Comparison of ENCODE assay signal across 10 cellular contexts in genomic region chr2:20584637-20585321, GRCh38.
DNase-seq lines count a peak whose midpoint lies in the region; ATAC-seq and TF ChIP-seq lines count a peak whose summit lies in the region.
"Had no signal": no experiment of that assay in that cellular context is flagged by ENCODE, and none has a peak within 500 bp of the region (broad histone marks: within the 10 kb centered on the region; RNA-seq: fewer than 3 reads in every experiment).

No MANE protein-coding gene starts in this region.

- CTCF ChIA-PET in activated CD4-positive, alpha-beta memory T cell treated with anti-CD3 and anti-CD28 coated beads, Interleukin-2, amount 10 ng/mL, durations not matched to agents 7 days and 5 days (lab: Charles Lee) = no interaction called here

- H3K4me1 Mint-ChIP-seq in activated naive CD8-positive, alpha-beta T cell treated with anti-CD3 and anti-CD28 coated beads, Interleukin-2, amount 50 U/mL, for 24 hours = peaks cover 8% of the 10 kb centered on the region
- H3K4me1 Mint-ChIP-seq in activated naive CD8-positive, alpha-beta T cell treated with anti-CD3 and anti-CD28 coated beads for 36 hours = no peaks in the 10 kb centered on the region
- peaks cover 31% of the 10 kb centered on the region for H3K4me1 Mint-ChIP-seq in endothelial cell (ENCODE audit: unreplicated experiment)
- peaks cover 10% of the 10 kb centered on the region for H3K4me1 Mint-ChIP-seq in activated CD4-positive, alpha-beta memory T cell treated with anti-CD3 and anti-CD28 coated beads, Interleukin-2, amount 10 ng/mL, durations not matched to agents 7 days and 5 days

- H3K27ac ChIP-seq in mesodermal cell (ENCODE audit: low read depth, low read length, severe bottlenecking) = peak overlapping the region; percentile 98

- H3K4me3 ChIP-seq in mesodermal cell (ENCODE audit: extremely low read depth, insufficient read depth, low read length, poor library complexity, severe bottlenecking) = no peak overlapping the region

- peaks cover 8% of the 10 kb centered on the region for H3K9me3 ChIP-seq in mesodermal cell (ENCODE audit: control insufficient read depth, low read length)

- H3K27ac Mint-ChIP-seq in activated naive CD8-positive, alpha-beta T cell treated with anti-CD3 and anti-CD28 coated beads, Interleukin-2, amount 50 U/mL, for 24 hours = no peak overlapping the region
- H3K27ac Mint-ChIP-seq in activated naive CD8-positive, alpha-beta T cell treated with anti-CD3 and anti-CD28 coated beads for 36 hours = no peak overlapping the region
- H3K27ac Mint-ChIP-seq in endothelial cell (ENCODE audit: unreplicated experiment) = peak overlapping the region; percentile 70
- H3K27ac Mint-ChIP-seq in activated CD4-positive, alpha-beta memory T cell treated with anti-CD3 and anti-CD28 coated beads, Interleukin-2, amount 10 ng/mL, durations not matched to agents 7 days and 5 days = no peak overlapping the region
- H3K27ac Mint-ChIP-seq: CD4-positive, CD25-positive, alpha-beta regulatory T cell had no signal

- no peak overlapping the region for H3K4me3 Mint-ChIP-seq in activated naive CD8-positive, alpha-beta T cell treated with anti-CD3 and anti-CD28 coated beads, Interleukin-2, amount 50 U/mL, for 24 hours
- H3K4me3 Mint-ChIP-seq in activated naive CD8-positive, alpha-beta T cell treated with anti-CD3 and anti-CD28 coated beads for 36 hours = no peak overlapping the region
- H3K4me3 Mint-ChIP-seq in endothelial cell (ENCODE audit: unreplicated experiment) = no peak overlapping the region
- H3K4me3 Mint-ChIP-seq in activated CD4-positive, alpha-beta memory T cell treated with anti-CD3 and anti-CD28 coated beads, Interleukin-2, amount 10 ng/mL, durations not matched to agents 7 days and 5 days = no peak overlapping the region

- peak; percentile 14 for DNase-seq in activated naive CD8-positive, alpha-beta T cell treated with anti-CD3 and anti-CD28 coated beads, Interleukin-2, amount 50 U/mL, for 24 hours
- no peak for DNase-seq in activated naive CD8-positive, alpha-beta T cell treated with anti-CD3 and anti-CD28 coated beads for 36 hours
- no peak for DNase-seq in endothelial cell (ENCODE audit: low spot score)
- no peak for DNase-seq in T-helper 1 cell
- DNase-seq in activated CD4-positive, alpha-beta memory T cell treated with anti-CD3 and anti-CD28 coated beads, Interleukin-2, amount 10 ng/mL, durations not matched to agents 7 days and 5 days = no peak
- DNase-seq: CD4-positive, CD25-positive, alpha-beta regulatory T cell; NCI-H1105 treated with DMSO at 0.1 percent for 48 hours had no signal

- H3K27me3 Mint-ChIP-seq in activated naive CD8-positive, alpha-beta T cell treated with anti-CD3 and anti-CD28 coated beads, Interleukin-2, amount 50 U/mL, for 24 hours = no peaks in the 10 kb centered on the region
- H3K27me3 Mint-ChIP-seq in activated naive CD8-positive, alpha-beta T cell treated with anti-CD3 and anti-CD28 coated beads for 36 hours = no peaks in the 10 kb centered on the region
- peaks cover 10% of the 10 kb centered on the region for H3K27me3 Mint-ChIP-seq in endothelial cell (ENCODE audit: unreplicated experiment)
- peaks cover 5% of the 10 kb centered on the region for H3K27me3 Mint-ChIP-seq in activated CD4-positive, alpha-beta memory T cell treated with anti-CD3 and anti-CD28 coated beads, Interleukin-2, amount 10 ng/mL, durations not matched to agents 7 days and 5 days

- H3K4me1 ChIP-seq in mesodermal cell (ENCODE audit: control insufficient read depth, insufficient read depth, low read length, poor library complexity, severe bottlenecking) = peaks cover 62% of the 10 kb centered on the region

- POLR2A ChIA-PET in activated CD4-positive, alpha-beta memory T cell treated with anti-CD3 and anti-CD28 coated beads, Interleukin-2, amount 10 ng/mL, durations not matched to agents 7 days and 5 days (lab: Charles Lee) = interaction anchor here (1.1 kb wide), 1 partner anchor 8 kb away, joined by 4 read pairs; no protein-coding TSS in a partner anchor

- no peak for TF ChIP-seq CTCF in endothelial cell (IDR thresholded peaks at IDR 0.05; ENCODE audit: unreplicated experiment)

- peaks cover 2% of the 10 kb centered on the region for H3K36me3 Mint-ChIP-seq in activated naive CD8-positive, alpha-beta T cell treated with anti-CD3 and anti-CD28 coated beads, Interleukin-2, amount 50 U/mL, for 24 hours (ENCODE audit: low read depth)
- H3K36me3 Mint-ChIP-seq in activated naive CD8-positive, alpha-beta T cell treated with anti-CD3 and anti-CD28 coated beads for 36 hours = no peaks in the 10 kb centered on the region
- no peaks in the 10 kb centered on the region for H3K36me3 Mint-ChIP-seq in endothelial cell (ENCODE audit: low read depth, unreplicated experiment)
- peaks cover 6% of the 10 kb centered on the region for H3K36me3 Mint-ChIP-seq in activated CD4-positive, alpha-beta memory T cell treated with anti-CD3 and anti-CD28 coated beads, Interleukin-2, amount 10 ng/mL, durations not matched to agents 7 days and 5 days (ENCODE audit: low read depth)
- H3K36me3 Mint-ChIP-seq: CD4-positive, CD25-positive, alpha-beta regulatory T cell had no signal

- peak; percentile 44 for ATAC-seq in activated naive CD8-positive, alpha-beta T cell treated with anti-CD3 and anti-CD28 coated beads, Interleukin-2, amount 50 U/mL, for 24 hours
- no peak for ATAC-seq in HG02884 (IDR thresholded peaks at IDR 0.05; ENCODE audit: unreplicated experiment)
- no peak for ATAC-seq in GM19463 (IDR thresholded peaks at IDR 0.05; ENCODE audit: unreplicated experiment)

- no peaks in the 10 kb centered on the region for H3K36me3 ChIP-seq in mesodermal cell (ENCODE audit: control insufficient read depth, insufficient read depth, low read length)

- 65 to 66% methylated on average over 7 to 9 of the region's 9 CpGs for WGBS in mesodermal cell (ENCODE audit: insufficient coverage in 2 of 2), 2 experiments

- no peaks in the 10 kb centered on the region for H3K9me3 Mint-ChIP-seq in activated naive CD8-positive, alpha-beta T cell treated with anti-CD3 and anti-CD28 coated beads, Interleukin-2, amount 50 U/mL, for 24 hours
- H3K9me3 Mint-ChIP-seq in activated naive CD8-positive, alpha-beta T cell treated with anti-CD3 and anti-CD28 coated beads for 36 hours = no peaks in the 10 kb centered on the region
- no peaks in the 10 kb centered on the region for H3K9me3 Mint-ChIP-seq in endothelial cell (ENCODE audit: unreplicated experiment)
- H3K9me3 Mint-ChIP-seq in activated CD4-positive, alpha-beta memory T cell treated with anti-CD3 and anti-CD28 coated beads, Interleukin-2, amount 10 ng/mL, durations not matched to agents 7 days and 5 days = peaks cover 11% of the 10 kb centered on the region
